Comparison of ENCODE assay signal across 1 cellular context in the genomic region with DNA sequence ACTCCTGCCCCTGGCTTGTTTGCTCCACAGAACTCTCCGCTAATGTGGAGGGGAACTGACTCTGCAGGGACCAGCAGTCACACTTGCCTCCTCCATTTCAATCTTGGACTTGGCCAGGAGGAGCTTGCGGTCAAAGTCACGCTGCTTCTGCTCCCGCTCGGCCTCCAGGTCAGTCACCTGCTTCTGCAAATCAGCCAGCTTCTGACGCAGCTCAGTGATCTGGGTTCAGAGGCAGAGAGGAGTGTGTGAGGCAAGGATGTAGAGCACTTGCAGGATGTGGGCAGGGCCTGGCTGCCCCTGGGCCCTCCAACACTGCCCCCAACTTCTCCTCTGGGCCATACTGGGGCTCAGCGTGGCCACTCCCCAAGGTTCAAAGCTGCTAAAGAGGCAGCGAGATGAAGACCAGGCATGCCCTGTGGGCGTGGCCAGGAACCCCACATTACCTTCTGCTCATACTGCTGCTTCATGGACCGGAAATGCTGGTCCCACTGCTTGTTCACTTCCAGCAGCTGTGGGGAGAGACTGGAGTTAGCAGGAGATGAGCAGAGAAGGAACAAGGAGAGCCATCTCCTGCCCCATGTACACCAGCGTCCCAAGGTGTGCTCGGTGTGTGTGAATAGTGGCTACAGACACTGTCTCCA.
TF ChIP-seq lines count a peak whose summit lies in the region.

No MANE protein-coding gene starts in this region.

TF ChIP-seq in GM12878, 131 proteins besides CTCF, POLR2A, EP300 and RAD21:
- TF ChIP-seq MTA2 (IDR thresholded peaks at IDR 0.05; ENCODE audit: low read depth) (no peak), ZBED1 (IDR thresholded peaks at IDR 0.05; ENCODE audit: borderline replicate concordance) (no peak), ZNF217 (IDR thresholded peaks at IDR 0.05) (no peak), CBFB (IDR thresholded peaks at IDR 0.05; ENCODE audit: low read depth) (no peak), MYC (IDR thresholded peaks at IDR 0.05; ENCODE audit: insufficient read depth, insufficient read length, insufficient replicate concordance, low read length, severe bottlenecking) (no peak), HDGF (IDR thresholded peaks at IDR 0.05) (no peak), KLF5 (IDR thresholded peaks at IDR 0.05; ENCODE audit: partially characterized antibody) (no peak), ZSCAN29 (IDR thresholded peaks at IDR 0.05) (no peak), ETV6 (conservative IDR thresholded peaks at IDR 0.05 in 1 of 2, IDR thresholded peaks at IDR 0.05 in 1 of 2; ENCODE audit: borderline replicate concordance in 1 of 2, low read depth in 1 of 2) (no peak), SMC3 (IDR thresholded peaks at IDR 0.05; ENCODE audit: borderline replicate concordance, low read length) (no peak), SMARCA5 (IDR thresholded peaks at IDR 0.05) (no peak), SIX5 (IDR thresholded peaks at IDR 0.05; ENCODE audit: low read depth, low read length, severe bottlenecking) (no peak)
- TF ChIP-seq, protein P1, sequence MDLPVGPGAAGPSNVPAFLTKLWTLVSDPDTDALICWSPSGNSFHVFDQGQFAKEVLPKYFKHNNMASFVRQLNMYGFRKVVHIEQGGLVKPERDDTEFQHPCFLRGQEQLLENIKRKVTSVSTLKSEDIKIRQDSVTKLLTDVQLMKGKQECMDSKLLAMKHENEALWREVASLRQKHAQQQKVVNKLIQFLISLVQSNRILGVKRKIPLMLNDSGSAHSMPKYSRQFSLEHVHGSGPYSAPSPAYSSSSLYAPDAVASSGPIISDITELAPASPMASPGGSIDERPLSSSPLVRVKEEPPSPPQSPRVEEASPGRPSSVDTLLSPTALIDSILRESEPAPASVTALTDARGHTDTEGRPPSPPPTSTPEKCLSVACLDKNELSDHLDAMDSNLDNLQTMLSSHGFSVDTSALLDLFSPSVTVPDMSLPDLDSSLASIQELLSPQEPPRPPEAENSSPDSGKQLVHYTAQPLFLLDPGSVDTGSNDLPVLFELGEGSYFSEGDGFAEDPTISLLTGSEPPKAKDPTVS (IDR thresholded peaks at IDR 0.05; ENCODE audit: low read depth, low read length), result no peak
- TF ChIP-seq, protein P2, sequence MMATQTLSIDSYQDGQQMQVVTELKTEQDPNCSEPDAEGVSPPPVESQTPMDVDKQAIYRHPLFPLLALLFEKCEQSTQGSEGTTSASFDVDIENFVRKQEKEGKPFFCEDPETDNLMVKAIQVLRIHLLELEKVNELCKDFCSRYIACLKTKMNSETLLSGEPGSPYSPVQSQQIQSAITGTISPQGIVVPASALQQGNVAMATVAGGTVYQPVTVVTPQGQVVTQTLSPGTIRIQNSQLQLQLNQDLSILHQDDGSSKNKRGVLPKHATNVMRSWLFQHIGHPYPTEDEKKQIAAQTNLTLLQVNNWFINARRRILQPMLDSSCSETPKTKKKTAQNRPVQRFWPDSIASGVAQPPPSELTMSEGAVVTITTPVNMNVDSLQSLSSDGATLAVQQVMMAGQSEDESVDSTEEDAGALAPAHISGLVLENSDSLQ (IDR thresholded peaks at IDR 0.05), result no peak
- TF ChIP-seq, protein P3, sequence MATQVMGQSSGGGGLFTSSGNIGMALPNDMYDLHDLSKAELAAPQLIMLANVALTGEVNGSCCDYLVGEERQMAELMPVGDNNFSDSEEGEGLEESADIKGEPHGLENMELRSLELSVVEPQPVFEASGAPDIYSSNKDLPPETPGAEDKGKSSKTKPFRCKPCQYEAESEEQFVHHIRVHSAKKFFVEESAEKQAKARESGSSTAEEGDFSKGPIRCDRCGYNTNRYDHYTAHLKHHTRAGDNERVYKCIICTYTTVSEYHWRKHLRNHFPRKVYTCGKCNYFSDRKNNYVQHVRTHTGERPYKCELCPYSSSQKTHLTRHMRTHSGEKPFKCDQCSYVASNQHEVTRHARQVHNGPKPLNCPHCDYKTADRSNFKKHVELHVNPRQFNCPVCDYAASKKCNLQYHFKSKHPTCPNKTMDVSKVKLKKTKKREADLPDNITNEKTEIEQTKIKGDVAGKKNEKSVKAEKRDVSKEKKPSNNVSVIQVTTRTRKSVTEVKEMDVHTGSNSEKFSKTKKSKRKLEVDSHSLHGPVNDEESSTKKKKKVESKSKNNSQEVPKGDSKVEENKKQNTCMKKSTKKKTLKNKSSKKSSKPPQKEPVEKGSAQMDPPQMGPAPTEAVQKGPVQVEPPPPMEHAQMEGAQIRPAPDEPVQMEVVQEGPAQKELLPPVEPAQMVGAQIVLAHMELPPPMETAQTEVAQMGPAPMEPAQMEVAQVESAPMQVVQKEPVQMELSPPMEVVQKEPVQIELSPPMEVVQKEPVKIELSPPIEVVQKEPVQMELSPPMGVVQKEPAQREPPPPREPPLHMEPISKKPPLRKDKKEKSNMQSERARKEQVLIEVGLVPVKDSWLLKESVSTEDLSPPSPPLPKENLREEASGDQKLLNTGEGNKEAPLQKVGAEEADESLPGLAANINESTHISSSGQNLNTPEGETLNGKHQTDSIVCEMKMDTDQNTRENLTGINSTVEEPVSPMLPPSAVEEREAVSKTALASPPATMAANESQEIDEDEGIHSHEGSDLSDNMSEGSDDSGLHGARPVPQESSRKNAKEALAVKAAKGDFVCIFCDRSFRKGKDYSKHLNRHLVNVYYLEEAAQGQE (IDR thresholded peaks at IDR 0.05; ENCODE audit: low read depth, low read length), result no peak
- TF ChIP-seq, protein P4, sequence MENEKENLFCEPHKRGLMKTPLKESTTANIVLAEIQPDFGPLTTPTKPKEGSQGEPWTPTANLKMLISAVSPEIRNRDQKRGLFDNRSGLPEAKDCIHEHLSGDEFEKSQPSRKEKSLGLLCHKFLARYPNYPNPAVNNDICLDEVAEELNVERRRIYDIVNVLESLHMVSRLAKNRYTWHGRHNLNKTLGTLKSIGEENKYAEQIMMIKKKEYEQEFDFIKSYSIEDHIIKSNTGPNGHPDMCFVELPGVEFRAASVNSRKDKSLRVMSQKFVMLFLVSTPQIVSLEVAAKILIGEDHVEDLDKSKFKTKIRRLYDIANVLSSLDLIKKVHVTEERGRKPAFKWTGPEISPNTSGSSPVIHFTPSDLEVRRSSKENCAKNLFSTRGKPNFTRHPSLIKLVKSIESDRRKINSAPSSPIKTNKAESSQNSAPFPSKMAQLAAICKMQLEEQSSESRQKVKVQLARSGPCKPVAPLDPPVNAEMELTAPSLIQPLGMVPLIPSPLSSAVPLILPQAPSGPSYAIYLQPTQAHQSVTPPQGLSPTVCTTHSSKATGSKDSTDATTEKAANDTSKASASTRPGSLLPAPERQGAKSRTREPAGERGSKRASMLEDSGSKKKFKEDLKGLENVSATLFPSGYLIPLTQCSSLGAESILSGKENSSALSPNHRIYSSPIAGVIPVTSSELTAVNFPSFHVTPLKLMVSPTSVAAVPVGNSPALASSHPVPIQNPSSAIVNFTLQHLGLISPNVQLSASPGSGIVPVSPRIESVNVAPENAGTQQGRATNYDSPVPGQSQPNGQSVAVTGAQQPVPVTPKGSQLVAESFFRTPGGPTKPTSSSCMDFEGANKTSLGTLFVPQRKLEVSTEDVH (IDR thresholded peaks at IDR 0.05; ENCODE audit: low read depth, partially characterized antibody), result no peak
- TF ChIP-seq, protein P5, sequence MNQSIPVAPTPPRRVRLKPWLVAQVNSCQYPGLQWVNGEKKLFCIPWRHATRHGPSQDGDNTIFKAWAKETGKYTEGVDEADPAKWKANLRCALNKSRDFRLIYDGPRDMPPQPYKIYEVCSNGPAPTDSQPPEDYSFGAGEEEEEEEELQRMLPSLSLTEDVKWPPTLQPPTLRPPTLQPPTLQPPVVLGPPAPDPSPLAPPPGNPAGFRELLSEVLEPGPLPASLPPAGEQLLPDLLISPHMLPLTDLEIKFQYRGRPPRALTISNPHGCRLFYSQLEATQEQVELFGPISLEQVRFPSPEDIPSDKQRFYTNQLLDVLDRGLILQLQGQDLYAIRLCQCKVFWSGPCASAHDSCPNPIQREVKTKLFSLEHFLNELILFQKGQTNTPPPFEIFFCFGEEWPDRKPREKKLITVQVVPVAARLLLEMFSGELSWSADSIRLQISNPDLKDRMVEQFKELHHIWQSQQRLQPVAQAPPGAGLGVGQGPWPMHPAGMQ (IDR thresholded peaks at IDR 0.05; ENCODE audit: borderline replicate concordance), result no peak
